Comparison of ENCODE assay signal across 7 cellular contexts in genomic region chr2:181892795-181893435, GRCh38. TPM values are rescaled to one million over a fixed set of nuclear protein-coding genes. Genes with fewer than 3 reads are reported as not detected.
DNase-seq lines count a peak whose midpoint lies in the region; ATAC-seq, FAIRE-seq and TF ChIP-seq lines count a peak whose summit lies in the region.

No MANE protein-coding gene starts in this region.

- TF ChIP-seq CTCF in GM12875 (IDR thresholded peaks at IDR 0.05; ENCODE audit: borderline replicate concordance, insufficient read depth, low read depth, low read length) (no peak), PC-3 (conservative IDR thresholded peaks at IDR 0.05; ENCODE audit: low read depth, low read length) (no peak), H1 (IDR thresholded peaks at IDR 0.05; ENCODE audit: control extremely low read depth in 1 of 3, insufficient read depth in 1 of 3, low read depth in 1 of 3, low read length in 3 of 3) (no peak), neural progenitor cell (IDR thresholded peaks at IDR 0.05) (no peak)

- POLR2A ChIA-PET in PC-3 (lab: Charles Lee; ENCODE audit: unreplicated experiment) = interaction anchor here (0.6 to 1.0 kb wide), 2 partner anchors 36 to 58 kb away, joined by 3 read pairs; no protein-coding TSS in a partner anchor
- POLR2A ChIA-PET in H1 (lab: Charles Lee; ENCODE audit: partially characterized antibody) = no interaction called here

- FAIRE-seq in H1 (lab: Jason Lieb, UNC) = no peak

- peak overlapping the region; percentile 98 for H3K27ac Mint-ChIP-seq in neural progenitor cell

- H3K36me3 Mint-ChIP-seq in neural progenitor cell = peaks cover 4% of the 10 kb centered on the region

- TF ChIP-seq RAD21 in H1 (IDR thresholded peaks at IDR 0.05 in 1 of 2, conservative IDR thresholded peaks at IDR 0.05 in 1 of 2; ENCODE audit: low read depth in 2 of 2, low read length in 2 of 2) = no peak

- H3K9me3 Mint-ChIP-seq in neural progenitor cell = no peaks in the 10 kb centered on the region

- no peak overlapping the region for H4K8ac ChIP-seq in H1 (ENCODE audit: extremely low read depth, insufficient read depth, low read length)

- 27% methylated on average over 10 of the region's 10 CpGs; no CpG with 5 or more reads in 1 of the 2 experiments for WGBS in H1 (ENCODE audit: extremely low coverage in 1 of 2, insufficient coverage in 1 of 2, insufficient read length in 1 of 2, insufficient replicate concordance in 2 of 2, low coverage in 1 of 2, low lambda C conversion rate in 2 of 2, missing lambda C conversion rate in 1 of 2), 2 experiments

- H3F3A ChIP-seq in PC-3 (ENCODE audit: low read length, unreplicated experiment) = no peaks in the 10 kb centered on the region
- H3F3A ChIP-seq in neural progenitor cell (ENCODE audit: low read depth) = peaks cover 15% of the 10 kb centered on the region

- H4K20me1 ChIP-seq in PC-3 (ENCODE audit: low read length) (peaks cover 13% of the 10 kb centered on the region), H1 (replicated peaks in 1 of 2; ENCODE audit: control insufficient read depth in 1 of 2, insufficient read depth in 2 of 2, low read length in 2 of 2) (no peaks in the 10 kb centered on the region), neural progenitor cell (ENCODE audit: low read depth) (no peaks in the 10 kb centered on the region)

- peak overlapping the region; percentile 99 for H3K4me3 Mint-ChIP-seq in neural progenitor cell

- intact Hi-C loops in PC-3 (cut with micrococcal nuclease) = loop anchor here (5.0 kb wide), 1 partner anchor 101 kb away; no protein-coding TSS in a partner anchor

- H3K23ac ChIP-seq in H1 (ENCODE audit: insufficient read length) = no peak overlapping the region

- peak overlapping the region; percentile 74; the same call in 1 of the 2 replicates for H3K18ac ChIP-seq in H1 (ENCODE audit: extremely low read depth, low read length)

- no peak overlapping the region for H2BK12ac ChIP-seq in H1 (ENCODE audit: low read depth, low read length)

- no peak overlapping the region for H3K4ac ChIP-seq in H1 (replicated peaks; ENCODE audit: insufficient read length, low read depth, low read length)

- DNase-seq in PC-3 (peak; percentile 67), H1 (ENCODE audit: low read depth in 1 of 2, low spot score in 2 of 2) (no peak), neural progenitor cell (ENCODE audit: low spot score) (no peak), SW 1271 (lab: John Stamatoyannopoulos, UW) (no peak), pons (ENCODE audit: low spot score) (no peak)

- H3K56ac ChIP-seq in H1 (replicated peaks; ENCODE audit: insufficient read length, low read depth, low read length) = no peak overlapping the region

- H3K9me2 ChIP-seq in PC-3 (replicated peaks; ENCODE audit: low read length) = no peaks in the 10 kb centered on the region

- peaks cover 51% of the 10 kb centered on the region for H3K4me1 ChIP-seq in PC-3 (ENCODE audit: insufficient read depth, low read length)
- H3K4me1 ChIP-seq in H1 (replicated peaks in 1 of 4; ENCODE audit: control insufficient read depth in 3 of 4, insufficient read depth in 4 of 4, low read length in 3 of 4) = peaks cover 0 to 4% (median 0%) of the 10 kb centered on the region in 4 experiments; a peak in 2 of 7 replicates
- H3K4me1 ChIP-seq in neural progenitor cell = peaks cover 9% of the 10 kb centered on the region

- no peak overlapping the region for H3K14ac ChIP-seq in H1 (ENCODE audit: insufficient read length)

- H3K79me2 ChIP-seq in PC-3 (ENCODE audit: low read length) (peaks cover 60% of the 10 kb centered on the region), H1 (ENCODE audit: control insufficient read depth in 1 of 2, insufficient read depth in 2 of 2, low read length in 2 of 2) (no peaks in the 10 kb centered on the region), neural progenitor cell (ENCODE audit: low read depth) (peaks cover 3% of the 10 kb centered on the region)

- TF ChIP-seq POLR2A in H1 (IDR thresholded peaks at IDR 0.05; ENCODE audit: control extremely low read depth in 1 of 2, low read depth in 2 of 2, low read length in 2 of 2) = no peak

- H2AFZ ChIP-seq in PC-3 (ENCODE audit: low read length) (peak overlapping the region; percentile 69), H1 (ENCODE audit: low read length) (peak overlapping the region; percentile 97), neural progenitor cell (replicated peaks) (peak overlapping the region; percentile 95)

- H2BK5ac ChIP-seq in H1 (ENCODE audit: low read depth, low read length) = no peak overlapping the region

- H2AK5ac ChIP-seq in H1 (ENCODE audit: low read depth, low read length) = no peak overlapping the region

- H3K27me3 ChIP-seq in PC-3 (ENCODE audit: low read length) (no peaks in the 10 kb centered on the region), H1 (replicated peaks in 1 of 4; ENCODE audit: control insufficient read depth in 3 of 4, extremely low read depth in 1 of 4, insufficient read depth in 3 of 4, low read length in 3 of 4) (no peaks in the 10 kb centered on the region; a peak in 2 of 7 replicates), neural progenitor cell (peaks cover 22% of the 10 kb centered on the region)

- no peak for TF ChIP-seq EP300 in H1 (IDR thresholded peaks at IDR 0.05; ENCODE audit: borderline replicate concordance in 1 of 2, low read depth in 2 of 2, low read length in 2 of 2)

- no peaks in the 10 kb centered on the region for H3K79me1 ChIP-seq in H1 (ENCODE audit: low read depth, low read length)

- peaks cover 28% of the 10 kb centered on the region for H3K4me1 Mint-ChIP-seq in neural progenitor cell

- H4K5ac ChIP-seq in H1 (ENCODE audit: insufficient read length, low read depth, low read length) = no peak overlapping the region

- H4K91ac ChIP-seq in H1 (replicated peaks; ENCODE audit: insufficient read length, low read length) = no peak overlapping the region

- peak; percentile 11 for ATAC-seq in PC-3
- no peak for ATAC-seq in GM21381 (IDR thresholded peaks at IDR 0.05; ENCODE audit: unreplicated experiment)

- H3K27ac ChIP-seq in PC-3 (ENCODE audit: low read length) (peak overlapping the region; percentile 85), H1 (ENCODE audit: low read depth, low read length) (no peak overlapping the region), neural progenitor cell (no peak overlapping the region)

- H2BK120ac ChIP-seq in H1 (replicated peaks; ENCODE audit: low read depth, low read length) = no peak overlapping the region

- no peak overlapping the region for H2BK15ac ChIP-seq in H1 (ENCODE audit: low read length)

- peaks cover 2% of the 10 kb centered on the region for H3K27me3 Mint-ChIP-seq in neural progenitor cell (ENCODE audit: insufficient read depth, low read depth)

- peak overlapping the region; percentile 94 for H3K9ac ChIP-seq in PC-3 (ENCODE audit: low read length)
- peak overlapping the region; percentile 34 to 48 (median 42); a peak in 5 of 7 replicates for H3K9ac ChIP-seq in H1 (replicated peaks in 1 of 4; ENCODE audit: extremely low read depth in 1 of 4, low read depth in 3 of 4, low read length in 3 of 4)
- peak overlapping the region; percentile 1 for H3K9ac ChIP-seq in neural progenitor cell

- H3K4me3 ChIP-seq in GM12875 (ENCODE audit: low read depth, low read length) (peak overlapping the region; percentile 92), PC-3 (ENCODE audit: low read length) (peak overlapping the region; percentile 84), H1 (ENCODE audit: extremely low read depth in 1 of 4, insufficient read depth in 2 of 4, low read depth in 3 of 4, low read length in 4 of 4) (peak overlapping the region; percentile 72 to 84 (median 76)), neural progenitor cell (peak overlapping the region; percentile 89)

- H2BK20ac ChIP-seq in H1 (ENCODE audit: low read length) = no peak overlapping the region

- peaks cover 8% of the 10 kb centered on the region for H3K23me2 ChIP-seq in H1 (ENCODE audit: low read depth, low read length)

- H3K36me3 ChIP-seq in PC-3 (ENCODE audit: low read depth, low read length) (peaks cover 25% of the 10 kb centered on the region), H1 (ENCODE audit: control insufficient read depth in 2 of 4, insufficient read depth in 4 of 4, low read length in 3 of 4) (no peaks in the 10 kb centered on the region), neural progenitor cell (no peaks in the 10 kb centered on the region)

- TSS peak; percentile 71 for BruUV-seq in PC-3 (replicated peaks; lab: Mats Ljungman, UMichigan)

- no peaks in the 10 kb centered on the region for H3K9me3 ChIP-seq in PC-3 (ENCODE audit: low read length)
- H3K9me3 ChIP-seq in H1 (ENCODE audit: insufficient read depth in 2 of 2, low read depth in 1 of 2, low read length in 1 of 2) = no peaks in the 10 kb centered on the region
- no peaks in the 10 kb centered on the region for H3K9me3 ChIP-seq in neural progenitor cell (ENCODE audit: low read depth)

- peak overlapping the region; percentile 79 for H3K4me2 ChIP-seq in PC-3 (ENCODE audit: low read length)
- peak overlapping the region; percentile 87 to 93 for H3K4me2 ChIP-seq in H1 (ENCODE audit: insufficient read depth in 1 of 2, low read depth in 2 of 2, low read length in 2 of 2)
- H3K4me2 ChIP-seq in neural progenitor cell = peak overlapping the region; percentile 94

- CTCF ChIA-PET in PC-3 (lab: Charles Lee) = interaction anchor here (0.9 kb wide), 1 partner anchor 150 kb away, joined by 5 read pairs; no protein-coding TSS in a partner anchor
- CTCF ChIA-PET in H1 (lab: Charles Lee; ENCODE audit: partially characterized antibody) = interaction anchor here (0.7 to 4.2 kb wide), 3 partner anchors 11 to 150 kb away, joined by 3 to 31 read pairs (median 3); no protein-coding TSS in a partner anchor

TF ChIP-seq in H1, 55 proteins besides CTCF, POLR2A, EP300 and RAD21:
- TF ChIP-seq SP2 (IDR thresholded peaks at IDR 0.05; ENCODE audit: low read length) (no peak), KDM4A (IDR thresholded peaks at IDR 0.05; ENCODE audit: low read depth, low read length, severe bottlenecking) (no peak), TAF1 (IDR thresholded peaks at IDR 0.05; ENCODE audit: low read depth, low read length) (0 out of 2 replicates have a peak, but pooled peaks have one; percentile 20)
TF ChIP-seq in H1: peak in this region for 1.

RNA-seq across cellular contexts. Expression of gene ITPRID2, which starts 1.4 kb away (rescaled TPM):
- total RNA-seq in PC-3 (2014; rRNA removed) (113 and 145 TPM in 2 replicates), neural progenitor cell (ENCODE audit: low replicate concordance) (27.3 and 40.4 TPM in 2 replicates)
- total RNA-seq in H1 (2021; fragmentation: NEBNext Ultra II Directional; extraction: Animal tissue kit (Norgen Biotek cat#: 25700)) = 12.6 and 13.5 TPM in 2 replicates
- polyA plus RNA-seq in H1 (2011; rRNA removed) = 1.2 and 1.9 TPM in 2 replicates
- polyA plus RNA-seq in H1 (2011; cell fraction: cytosol; rRNA removed) = 2.9 TPM
- polyA plus RNA-seq in H1 (2011; cell fraction: nucleus; rRNA removed) = 4.5 TPM
- polyA plus RNA-seq in H1 (2012, experiment 1 of 2) = 3.3 to 11.2 TPM (median 8.7 TPM) in 4 replicates
- polyA plus RNA-seq in H1 (2012, experiment 2 of 2) = 0.39 TPM
- 5.1 TPM for polyA plus RNA-seq in H1 (2013, experiment 1 of 2)
- polyA plus RNA-seq in H1 (2013, experiment 2 of 2) = 5.3 TPM
- polyA minus RNA-seq in H1 (2011; rRNA and poly(A)+ RNA removed) = 4.6 and 5.6 TPM in 2 replicates
- 3.9 TPM for polyA minus RNA-seq in H1 (2011; cell fraction: cytosol; rRNA and poly(A)+ RNA removed)
- polyA minus RNA-seq in H1 (2011; cell fraction: nucleus; rRNA and poly(A)+ RNA removed) = 11.9 TPM

Comparison
In these comparisons a context has a peak if more than half of its experiments do, and no peak if none do; other contexts are left out.
1. H3K9ac ChIP-seq: peak in every context shown above with its lines; median percentile 94 in PC-3; 42 in H1; 1 in neural progenitor cell.